ENCODE assay signal across 13 cellular contexts in genomic region chr1:18725231-18725895, GRCh38.
"Had no signal": no experiment of that assay in that cellular context is flagged by ENCODE, and none has a peak within 500 bp of the region (broad histone marks: within the 10 kb centered on the region; RNA-seq: fewer than 3 reads in every experiment).

No MANE protein-coding gene starts in this region.

- H3K4me3 Mint-ChIP-seq: activated B cell treated with CpG ODN at 0.5 μM for 24 hours; activated CD4-positive, alpha-beta T cell treated with anti-CD3 and anti-CD28 coated beads, Interleukin-2, amount 10 ng/mL, durations not matched to agents 24 days and 14 days; activated naive CD4-positive, alpha-beta T cell treated with anti-CD3 and anti-CD28 coated beads for 36 hours; stimulated activated naive CD8-positive, alpha-beta T cell treated with anti-CD3 and anti-CD28 coated beads, Interleukin-15, Interleukin-2, amounts not matched to agents 100 ng/mL and 50 ng/mL, for 24 hours had no signal

- H3K27ac ChIP-seq: adrenal gland, coronary artery, heart right ventricle, pancreas, upper lobe of right lung had no signal

- H3K27me3 ChIP-seq: pancreas had no signal

- H3K4me1 Mint-ChIP-seq: activated B cell treated with CpG ODN at 0.5 μM for 24 hours; activated CD4-positive, alpha-beta T cell treated with anti-CD3 and anti-CD28 coated beads, Interleukin-2, amount 10 ng/mL, durations not matched to agents 24 days and 14 days had no signal

- H3K4me1 ChIP-seq: adrenal gland, heart right ventricle, pancreas, upper lobe of right lung had no signal

- ATAC-seq: pancreas, upper lobe of right lung had no signal

- H3K4me3 ChIP-seq: adrenal gland, coronary artery, heart right ventricle, pancreas, upper lobe of right lung had no signal

- DNase-seq: activated B cell treated with CpG ODN at 0.5 μM for 24 hours; activated CD4-positive, alpha-beta T cell treated with anti-CD3 and anti-CD28 coated beads, Interleukin-2, amount 10 ng/mL, durations not matched to agents 24 days and 14 days; activated naive CD4-positive, alpha-beta T cell treated with anti-CD3 and anti-CD28 coated beads for 36 hours; adrenal gland; central memory CD4-positive, alpha-beta T cell; effector CD8-positive, alpha-beta T cell; heart right ventricle; pancreas; stimulated activated CD4-positive, alpha-beta T cell treated with anti-CD3 and anti-CD28 coated beads, Interleukin-4, amount 100 ng/mL, for 1 hour; stimulated activated CD8-positive, alpha-beta memory T cell treated with anti-CD3 and anti-CD28 coated beads, Interleukin-4, amount 100 ng/mL, for 48 hours; upper lobe of right lung had no signal

- H3K27ac Mint-ChIP-seq: activated B cell treated with CpG ODN at 0.5 μM for 24 hours; activated CD4-positive, alpha-beta T cell treated with anti-CD3 and anti-CD28 coated beads, Interleukin-2, amount 10 ng/mL, durations not matched to agents 24 days and 14 days; activated naive CD4-positive, alpha-beta T cell treated with anti-CD3 and anti-CD28 coated beads for 36 hours; stimulated activated naive CD8-positive, alpha-beta T cell treated with anti-CD3 and anti-CD28 coated beads, Interleukin-15, Interleukin-2, amounts not matched to agents 100 ng/mL and 50 ng/mL, for 24 hours had no signal

- H3K9me3 ChIP-seq: adrenal gland, heart right ventricle, pancreas, upper lobe of right lung had no signal

- H3K9me3 Mint-ChIP-seq: activated B cell treated with CpG ODN at 0.5 μM for 24 hours; activated CD4-positive, alpha-beta T cell treated with anti-CD3 and anti-CD28 coated beads, Interleukin-2, amount 10 ng/mL, durations not matched to agents 24 days and 14 days; activated naive CD4-positive, alpha-beta T cell treated with anti-CD3 and anti-CD28 coated beads for 36 hours; stimulated activated naive CD8-positive, alpha-beta T cell treated with anti-CD3 and anti-CD28 coated beads, Interleukin-15, Interleukin-2, amounts not matched to agents 100 ng/mL and 50 ng/mL, for 24 hours had no signal

- H3K36me3 ChIP-seq: adrenal gland, heart right ventricle, pancreas, upper lobe of right lung had no signal
